22 cellular contexts compared by ENCODE assay signal in the genomic region with DNA sequence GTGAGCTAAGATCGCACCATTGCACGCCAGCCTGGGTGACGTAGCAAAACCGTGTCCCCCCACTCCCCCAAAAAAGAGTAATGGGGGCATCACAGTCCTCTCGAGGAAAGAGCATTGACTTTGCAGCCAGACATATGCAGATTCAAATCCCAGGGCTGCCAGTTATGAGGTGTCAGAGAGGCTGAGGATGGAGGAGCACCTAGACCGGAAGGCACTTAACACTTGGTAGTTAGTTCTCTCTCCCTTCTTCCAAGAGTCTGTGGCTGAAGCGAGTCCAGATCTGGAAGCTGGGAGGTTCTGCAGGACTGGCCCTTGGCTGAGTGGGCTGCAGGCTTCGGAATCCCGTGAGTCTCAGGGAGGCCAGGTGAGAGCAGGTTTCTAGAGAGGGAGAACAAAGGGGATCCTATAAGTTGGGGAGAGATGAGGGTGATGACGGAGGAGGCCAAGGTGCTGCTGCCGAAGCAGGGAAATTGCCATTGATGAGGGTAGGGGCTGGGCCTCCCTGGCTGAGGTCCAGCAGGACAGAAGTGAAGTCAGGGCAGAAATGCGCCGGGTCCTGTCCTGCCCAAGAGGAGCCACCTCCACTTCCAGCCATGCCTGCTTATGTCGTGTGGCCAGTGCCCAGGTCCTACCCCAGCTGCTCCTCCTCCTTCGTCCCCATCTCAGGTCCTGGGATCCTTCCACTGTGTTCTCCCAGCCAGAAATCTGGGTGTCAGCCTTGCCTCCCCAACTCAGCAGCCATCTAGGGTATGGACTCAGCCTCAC. TPM values are rescaled to one million over a fixed set of nuclear protein-coding genes. Genes with fewer than 3 reads are reported as not detected.
A peak's percentile ranks its signal among the peaks of the same experiment; 100 is the strongest.
DNase-seq lines count a peak whose midpoint lies in the region; ATAC-seq, FAIRE-seq and TF ChIP-seq lines count a peak whose summit lies in the region.
"Had no signal": no experiment of that assay in that cellular context is flagged by ENCODE, and none has a peak within 500 bp of the region (broad histone marks: within the 10 kb centered on the region; RNA-seq: fewer than 3 reads in every experiment).

No MANE protein-coding gene starts in this region.

- H3K4me3 Mint-ChIP-seq in natural killer cell treated with Interleukin-12 subunit alpha and Interleukin-12 subunit beta and Interleukin-15 and Interleukin-18, amount 100 ng/mL, for 72 hours = no peak overlapping the region
- H3K4me3 Mint-ChIP-seq: HFFc6 had no signal

- H3K27me3 ChIP-seq in K562 (ENCODE audit: control insufficient read depth in 2 of 2, insufficient read depth in 2 of 2, low read length in 2 of 2) (no peaks in the 10 kb centered on the region), testis (no peaks in the 10 kb centered on the region)
- H3K27me3 ChIP-seq: BE2C had no signal

- H3K9me3 ChIP-seq in K562 (replicated peaks; ENCODE audit: control insufficient read depth, insufficient read depth, low read depth, low read length) (no peaks in the 10 kb centered on the region), mucosa of descending colon (no peaks in the 10 kb centered on the region), testis (no peaks in the 10 kb centered on the region)
- H3K9me3 ChIP-seq: BE2C had no signal

- 74% methylated on average over 15 of the region's 15 CpGs for WGBS in K562 (ENCODE audit: insufficient coverage, low coverage, missing lambda C conversion rate)
- WGBS in testis, 2 donors = 91% methylated on average over 15 of the region's 15 CpGs

- 0 out of 4 replicates have a peak overlapping the region, but pooled peaks of 1 of the 2 experiments have one; percentile 17 for H3K9ac ChIP-seq in K562 (ENCODE audit: insufficient read depth in 1 of 2, low read depth in 2 of 2, low read length in 2 of 2)

- no TSS peak for BruUV-seq in K562 (replicated peaks; lab: Mats Ljungman, UMichigan)

- CTCF ChIA-PET in K562 (lab: Yijun Ruan, JAX; ENCODE audit: low intra/inter-chr PET ratio) = no interaction called here

- no peaks in the 10 kb centered on the region for H3K79me2 ChIP-seq in K562 (ENCODE audit: control insufficient read depth, insufficient read depth, low read length)

- no peaks in the 10 kb centered on the region for H3K36me3 Mint-ChIP-seq in natural killer cell treated with Interleukin-12 subunit alpha and Interleukin-12 subunit beta and Interleukin-15 and Interleukin-18, amount 100 ng/mL, for 72 hours
- H3K36me3 Mint-ChIP-seq: CD4-positive, alpha-beta memory T cell had no signal

- no peak for TF ChIP-seq EP300 in K562 (IDR thresholded peaks at IDR 0.05; ENCODE audit: low read length)

- H3K4me1 ChIP-seq in K562 (replicated peaks in 1 of 2; ENCODE audit: control insufficient read depth in 2 of 2, insufficient read depth in 2 of 2, low read length in 2 of 2) = peaks cover 23 to 38% of the 10 kb centered on the region in 2 experiments; a peak in 4 of 5 replicates
- H3K4me1 ChIP-seq in mucosa of descending colon (ENCODE audit: low read depth) = no peaks in the 10 kb centered on the region
- H3K4me1 ChIP-seq in testis = no peaks in the 10 kb centered on the region
- H3K4me1 ChIP-seq: BE2C had no signal

- no peak overlapping the region for H3K4me3 ChIP-seq in K562
- no peak overlapping the region for H3K4me3 ChIP-seq in mucosa of descending colon
- no peak overlapping the region for H3K4me3 ChIP-seq in testis

- H3K36me3 ChIP-seq in K562 (ENCODE audit: control insufficient read depth, insufficient read depth, low read length) (no peaks in the 10 kb centered on the region), mucosa of descending colon (ENCODE audit: low read depth) (no peaks in the 10 kb centered on the region), testis (ENCODE audit: low read depth, missing control alignments) (no peaks in the 10 kb centered on the region)
- H3K36me3 ChIP-seq: BE2C had no signal

- H3K4me1 Mint-ChIP-seq in natural killer cell treated with Interleukin-12 subunit alpha and Interleukin-12 subunit beta and Interleukin-15 and Interleukin-18, amount 100 ng/mL, for 72 hours (ENCODE audit: low read depth in 2 of 2) = peaks cover 25 to 28% of the 10 kb centered on the region in 2 donors

- peak; percentile 52 for DNase-seq in activated CD8-positive, alpha-beta memory T cell treated with anti-CD3 and anti-CD28 coated beads for 24 hours
- no peak for DNase-seq in activated CD8-positive, alpha-beta memory T cell treated with anti-CD3 and anti-CD28 coated beads, Interleukin-2, amount 50 U/mL, for 4 hours
- DNase-seq in K562 (ENCODE audit: extremely low read depth in 1 of 4, low spot score in 3 of 4) (no peak), DMS 273 treated with DMSO at 0.1 percent for 48 hours (lab: John Stamatoyannopoulos, UW) (no peak), mucosa of descending colon (no peak), COR-L47 (lab: John Stamatoyannopoulos, UW) (no peak), testis (no peak)
- DNase-seq in natural killer cell treated with Interleukin-12 subunit alpha and Interleukin-12 subunit beta and Interleukin-15 and Interleukin-18, amount 100 ng/mL, for 72 hours (ENCODE audit: low spot score) = no peak
- DNase-seq: BE2C; Calu3; CD4-positive, alpha-beta memory T cell; DMS53; H7; HFFc6; KG1; NCI-H1417; NCI-H187 treated with DMSO at 0.1 percent for 48 hours; NCI-H226; NCI-H524; NCI-H82; PC-3; SHP77 treated with DMSO at 0.1 percent for 48 hours had no signal

- no peaks in the 10 kb centered on the region for H3K27me3 Mint-ChIP-seq in natural killer cell treated with Interleukin-12 subunit alpha and Interleukin-12 subunit beta and Interleukin-15 and Interleukin-18, amount 100 ng/mL, for 72 hours
- H3K27me3 Mint-ChIP-seq: CD4-positive, alpha-beta memory T cell had no signal

- intact Hi-C loops in K562 (cut with micrococcal nuclease) = no loop called here
- intact Hi-C loops in mucosa of descending colon (cut with DNase I, micrococcal nuclease) = no loop called here
- intact Hi-C loops in testis (cut with DNase I; ENCODE audit: low total_unique reads) = no loop called here

- no peak for TF ChIP-seq POLR2A in K562 (conservative IDR thresholded peaks at IDR 0.05)
- no peak for TF ChIP-seq POLR2A in testis (IDR thresholded peaks at IDR 0.05)

- H4K20me1 ChIP-seq in K562 (replicated peaks; ENCODE audit: control insufficient read depth, insufficient read depth, low read length) = no peaks in the 10 kb centered on the region

- H3K27ac Mint-ChIP-seq in natural killer cell treated with Interleukin-12 subunit alpha and Interleukin-12 subunit beta and Interleukin-15 and Interleukin-18, amount 100 ng/mL, for 72 hours = peak overlapping the region; percentile 85
- H3K27ac Mint-ChIP-seq: HFFc6 had no signal

- no peak for TF ChIP-seq RAD21 in K562 (CRISPR knock-in tag; conservative IDR thresholded peaks at IDR 0.05 in 1 of 2, IDR thresholded peaks at IDR 0.05 in 1 of 2)

- POLR2A ChIA-PET in K562 (lab: Yijun Ruan, JAX) = interaction anchor here (0.7 kb wide), 1 partner anchor 15 kb away, joined by 4 read pairs; no protein-coding TSS in a partner anchor

- in situ Hi-C loops in K562 (cut with MboI) = loop anchor here (10.0 kb wide), 1 partner anchor 236 kb away; no protein-coding TSS in a partner anchor

- no peaks in the 10 kb centered on the region for H3K9me1 ChIP-seq in K562 (ENCODE audit: control insufficient read depth, insufficient read depth, low read length)

- TF ChIP-seq CTCF in K562 (IDR thresholded peaks at IDR 0.05 in 2 of 3, conservative IDR thresholded peaks at IDR 0.05 in 1 of 3; ENCODE audit: insufficient read depth in 2 of 3, low read depth in 1 of 3, low read length in 3 of 3) = no peak
- TF ChIP-seq CTCF in mucosa of descending colon (IDR thresholded peaks at IDR 0.05) = no peak
- no peak for TF ChIP-seq CTCF in testis (IDR thresholded peaks at IDR 0.05)

- H3K27ac ChIP-seq in K562 (ENCODE audit: extremely low read depth, low read depth, low read length) (no peak overlapping the region), testis (no peak overlapping the region)

- FAIRE-seq in K562 (lab: Jason Lieb, UNC) = no peak

- no peak overlapping the region for H2AFZ ChIP-seq in K562 (ENCODE audit: low read depth, low read length)

- ATAC-seq in K562 = no peak
- no peak for ATAC-seq in natural killer cell treated with Interleukin-12 subunit alpha and Interleukin-12 subunit beta and Interleukin-15 and Interleukin-18, amount 100 ng/mL, for 72 hours
- ATAC-seq in mucosa of descending colon = no peak
- ATAC-seq: PC-3 had no signal

- H3K4me2 ChIP-seq in K562 (ENCODE audit: insufficient read depth, low read length) = no peak overlapping the region

- no peaks in the 10 kb centered on the region for H3K9me3 Mint-ChIP-seq in natural killer cell treated with Interleukin-12 subunit alpha and Interleukin-12 subunit beta and Interleukin-15 and Interleukin-18, amount 100 ng/mL, for 72 hours
- H3K9me3 Mint-ChIP-seq: CD4-positive, alpha-beta memory T cell; HFFc6 had no signal

TF ChIP-seq in K562, 482 proteins besides CTCF, POLR2A, EP300 and RAD21 (continues in another document):
- no peak for TF ChIP-seq ZNF197 (CRISPR knock-in tag; IDR thresholded peaks at IDR 0.05; ENCODE audit: low read depth)

RNA-seq across cellular contexts. Expression of gene SPOCD1, which starts 13.3 kb away (rescaled TPM):
- 1.5 and 3.2 TPM in 2 replicates for total RNA-seq in K562 (2011; cell fraction: chromatin; rRNA removed; ENCODE audit: low replicate concordance)
- 2.8 and 3.0 TPM in 2 replicates for total RNA-seq in K562 (2011; cell fraction: nucleolus; rRNA removed)
- 3.4 and 4.1 TPM in 2 replicates for total RNA-seq in K562 (2011; cell fraction: nucleoplasm; rRNA removed)
- total RNA-seq in K562 (2014; rRNA removed) = 0.20 and 0.27 TPM in 2 replicates
- 0.16 and 0.36 TPM in 2 replicates for total RNA-seq in K562 (2014; rRNA removed; fragmentation: Illumina TruSeq; extraction: Trizol)
- 0.23 and 0.25 TPM in 2 replicates for total RNA-seq in K562 (2015; rRNA removed; fragmentation: Illumina TruSeq; extraction: Trizol)
- total RNA-seq in K562 (2021) = 0.22 and 0.71 TPM in 2 replicates
- polyA plus RNA-seq in K562 (2011; rRNA removed) = 0.39 and 0.63 TPM in 2 replicates
- 0.31 and 0.60 TPM in 2 replicates for polyA plus RNA-seq in K562 (2011; cell fraction: cytosol; rRNA removed)
- 1.6 and 2.8 TPM in 2 replicates for polyA plus RNA-seq in K562 (2011; cell fraction: nucleus; rRNA removed)
- polyA plus RNA-seq in K562 (2012) = 0.17 and 1.2 TPM in 2 replicates
- polyA plus RNA-seq in K562 (2014; fragmentation: Illumina TruSeq; extraction: Trizol) = 0.19 and 0.42 TPM in 2 replicates
- polyA plus RNA-seq in K562 (2014; fragmentation: Nextera tagmentation; extraction: Ambion mirVana) = under 1 TPM in 1 of 2 experiments, not detected in 1; 0.03 TPM
- polyA plus RNA-seq in K562 (2014; rRNA removed) = 0.25 and 0.46 TPM in 2 replicates
- polyA minus RNA-seq in K562 (2011; rRNA and poly(A)+ RNA removed) = 0.21 and 0.67 TPM in 2 replicates
- 0.38 TPM in 1 of 2 replicates, not detected in the other for polyA minus RNA-seq in K562 (2011; cell fraction: cytosol; rRNA and poly(A)+ RNA removed)
- polyA minus RNA-seq in K562 (2011; cell fraction: nucleus; rRNA and poly(A)+ RNA removed) = 1.00 and 1.9 TPM in 2 replicates
- not detected for total RNA-seq in natural killer cell treated with Interleukin-12 subunit alpha and Interleukin-12 subunit beta and Interleukin-15 and Interleukin-18, amount 100 ng/mL, for 72 hours
- total RNA-seq in mucosa of descending colon = under 1 TPM in 1 of 3 donors, not detected in 2; 0.99 TPM
- 10 to 100 TPM; 32.0 to 36.0 TPM for total RNA-seq in testis
- polyA plus RNA-seq in testis (ENCODE audit: insufficient read depth, low read depth, low replicate concordance) = 22.0 TPM
- polyA plus RNA-seq: CD4-positive, alpha-beta memory T cell had no signal

Comparison
In these comparisons a context has a peak if more than half of its experiments do, and no peak if none do; other contexts are left out.
1. RNA of gene SPOCD1, which starts 13.3 kb away (total RNA-seq): 32.0 to 36.0 TPM in testis; 0.16 to 4.1 TPM in K562, 0.99 TPM in mucosa of descending colon and not detected in natural killer cell treated with Interleukin-12 subunit alpha and Interleukin-12 subunit beta and Interleukin-15 and Interleukin-18, amount 100 ng/mL, for 72 hours; every median in the first group is over 4 times any median in the second.